Comparison of ENCODE assay signal across 9 cellular contexts in genomic region chr6:119533603-119534279, GRCh38.
DNase-seq lines count a peak whose midpoint lies in the region; ATAC-seq and TF ChIP-seq lines count a peak whose summit lies in the region.
"Had no signal": no experiment of that assay in that cellular context is flagged by ENCODE, and none has a peak within 500 bp of the region (broad histone marks: within the 10 kb centered on the region; RNA-seq: fewer than 3 reads in every experiment).

No MANE protein-coding gene starts in this region.

- TF ChIP-seq CTCF in A673 (conservative IDR thresholded peaks at IDR 0.05; ENCODE audit: low read depth, low read length): no peak
- TF ChIP-seq CTCF in lower leg skin (IDR thresholded peaks at IDR 0.05): no peak

- TF ChIP-seq POLR2A in lower leg skin (IDR thresholded peaks at IDR 0.05): no peak

- 11 to 27% methylated on average over 5 of the region's 5 CpGs for WGBS in lower leg skin, 2 donors

- CTCF ChIA-PET in activated naive CD4-positive, alpha-beta T cell treated with anti-CD3 and anti-CD28 coated beads for 36 hours (lab: Charles Lee): no interaction called here
- CTCF ChIA-PET in A673 (lab: Charles Lee): no interaction called here

- peaks cover 50% of the 10 kb centered on the region for H3K27me3 ChIP-seq in A673 (replicated peaks; ENCODE audit: insufficient read depth, low read depth, low read length, poor library complexity)

- peak; percentile 16 for DNase-seq in activated naive CD4-positive, alpha-beta T cell treated with anti-CD3 and anti-CD28 coated beads for 36 hours
- DNase-seq in activated naive CD4-positive, alpha-beta T cell treated with Interleukin-2 at 50 U/mL for 16 hours: no peak
- DNase-seq in amniotic stem cell (lab: John Stamatoyannopoulos, UW) (peak; percentile 36), A673 (ENCODE audit: low spot score) (no peak), lower leg skin (ENCODE audit: low spot score in 2 of 2) (no peak), mucosa of gallbladder (ENCODE audit: low spot score) (no peak)
- DNase-seq in stimulated activated naive B cell treated with anti-CD40 and anti-IgM and Interleukin-4, amounts not matched to agents 10 μg/mL and 1 μg/mL and 100 μg/mL, for 72 hours: peak; percentile 11
- DNase-seq: DND-41 had no signal

- POLR2A ChIA-PET in A673 (lab: Charles Lee; ENCODE audit: low non-redundant PET): no interaction called here

- H3K27ac ChIP-seq in A673 (ENCODE audit: low read depth, low read length, poor library complexity, severe bottlenecking): no peak overlapping the region

- no peaks in the 10 kb centered on the region for H3K9me3 ChIP-seq in A673 (ENCODE audit: low read depth, low read length, poor library complexity, severe bottlenecking)

- H3K4me3 Mint-ChIP-seq in activated naive CD4-positive, alpha-beta T cell treated with anti-CD3 and anti-CD28 coated beads for 36 hours: no peak overlapping the region
- peak overlapping the region; percentile 15 to 55 for H3K4me3 Mint-ChIP-seq in stimulated activated naive B cell treated with anti-CD40 and anti-IgM and Interleukin-4, amounts not matched to agents 10 μg/mL and 1 μg/mL and 100 μg/mL, for 72 hours

- H3K4me3 ChIP-seq in A673 (ENCODE audit: low read depth, low read length, poor library complexity, severe bottlenecking) (no peak overlapping the region), lower leg skin (ENCODE audit: low read depth, poor library complexity, severe bottlenecking) (no peak overlapping the region)

- H3K27me3 Mint-ChIP-seq in activated naive CD4-positive, alpha-beta T cell treated with anti-CD3 and anti-CD28 coated beads for 36 hours (ENCODE audit: low read depth): peaks cover 6% of the 10 kb centered on the region
- no peaks in the 10 kb centered on the region for H3K27me3 Mint-ChIP-seq in stimulated activated naive B cell treated with anti-CD40 and anti-IgM and Interleukin-4, amounts not matched to agents 10 μg/mL and 1 μg/mL and 100 μg/mL, for 72 hours

- intact Hi-C loops in activated naive CD4-positive, alpha-beta T cell treated with anti-CD3 and anti-CD28 coated beads for 36 hours (cut with micrococcal nuclease): loop anchor here (1.0 to 5.0 kb wide), 7 partner anchors 183 to 1347 kb away; no protein-coding TSS in a partner anchor
- intact Hi-C loops in A673 (cut with micrococcal nuclease; ENCODE audit: unreplicated experiment): no loop called here
- intact Hi-C loops in lower leg skin (cut with DNase I; ENCODE audit: low total_unique reads): no loop called here

- H3K27ac Mint-ChIP-seq in activated naive CD4-positive, alpha-beta T cell treated with anti-CD3 and anti-CD28 coated beads for 36 hours: no peak overlapping the region
- H3K27ac Mint-ChIP-seq in stimulated activated naive B cell treated with anti-CD40 and anti-IgM and Interleukin-4, amounts not matched to agents 10 μg/mL and 1 μg/mL and 100 μg/mL, for 72 hours: peak overlapping the region; percentile 49

- ATAC-seq in HG02938 (IDR thresholded peaks at IDR 0.05; ENCODE audit: unreplicated experiment): peak; percentile 53
- peak; percentile 91 to 93 for ATAC-seq in stimulated activated naive B cell treated with anti-CD40 and anti-IgM and Interleukin-4, amounts not matched to agents 10 μg/mL and 1 μg/mL and 100 μg/mL, for 72 hours (replicated peaks)

- no peaks in the 10 kb centered on the region for H3K9me3 Mint-ChIP-seq in activated naive CD4-positive, alpha-beta T cell treated with anti-CD3 and anti-CD28 coated beads for 36 hours
- H3K9me3 Mint-ChIP-seq in stimulated activated naive B cell treated with anti-CD40 and anti-IgM and Interleukin-4, amounts not matched to agents 10 μg/mL and 1 μg/mL and 100 μg/mL, for 72 hours: no peaks in the 10 kb centered on the region

- BruUV-seq in A673 (replicated peaks; lab: Mats Ljungman, UMichigan): no TSS peak

- no peaks in the 10 kb centered on the region for H3K36me3 Mint-ChIP-seq in activated naive CD4-positive, alpha-beta T cell treated with anti-CD3 and anti-CD28 coated beads for 36 hours (ENCODE audit: low read depth)
- peaks cover 0 to 3% of the 10 kb centered on the region in 2 donors for H3K36me3 Mint-ChIP-seq in stimulated activated naive B cell treated with anti-CD40 and anti-IgM and Interleukin-4, amounts not matched to agents 10 μg/mL and 1 μg/mL and 100 μg/mL, for 72 hours

- no peaks in the 10 kb centered on the region for H3K4me1 ChIP-seq in A673 (ENCODE audit: insufficient read depth, low read length, poor library complexity, severe bottlenecking)

- peaks cover 9% of the 10 kb centered on the region for H3K4me1 Mint-ChIP-seq in activated naive CD4-positive, alpha-beta T cell treated with anti-CD3 and anti-CD28 coated beads for 36 hours (ENCODE audit: low read depth)
- peaks cover 17 to 28% of the 10 kb centered on the region in 2 donors for H3K4me1 Mint-ChIP-seq in stimulated activated naive B cell treated with anti-CD40 and anti-IgM and Interleukin-4, amounts not matched to agents 10 μg/mL and 1 μg/mL and 100 μg/mL, for 72 hours

- H3K36me3 ChIP-seq in A673 (ENCODE audit: insufficient read depth, low read length, poor library complexity, severe bottlenecking): no peaks in the 10 kb centered on the region

Comparison
In these comparisons a context has a peak if more than half of its experiments do, and no peak if none do; other contexts are left out.
1. DNase-seq: peak in activated naive CD4-positive, alpha-beta T cell treated with anti-CD3 and anti-CD28 coated beads for 36 hours (single experiment), amniotic stem cell (single experiment) and stimulated activated naive B cell treated with anti-CD40 and anti-IgM and Interleukin-4, amounts not matched to agents 10 μg/mL and 1 μg/mL and 100 μg/mL, for 72 hours (single experiment); none in activated naive CD4-positive, alpha-beta T cell treated with Interleukin-2 at 50 U/mL for 16 hours (single experiment), A673 (single experiment), lower leg skin (0 of 2) and mucosa of gallbladder (single experiment).